In the genomic region with DNA sequence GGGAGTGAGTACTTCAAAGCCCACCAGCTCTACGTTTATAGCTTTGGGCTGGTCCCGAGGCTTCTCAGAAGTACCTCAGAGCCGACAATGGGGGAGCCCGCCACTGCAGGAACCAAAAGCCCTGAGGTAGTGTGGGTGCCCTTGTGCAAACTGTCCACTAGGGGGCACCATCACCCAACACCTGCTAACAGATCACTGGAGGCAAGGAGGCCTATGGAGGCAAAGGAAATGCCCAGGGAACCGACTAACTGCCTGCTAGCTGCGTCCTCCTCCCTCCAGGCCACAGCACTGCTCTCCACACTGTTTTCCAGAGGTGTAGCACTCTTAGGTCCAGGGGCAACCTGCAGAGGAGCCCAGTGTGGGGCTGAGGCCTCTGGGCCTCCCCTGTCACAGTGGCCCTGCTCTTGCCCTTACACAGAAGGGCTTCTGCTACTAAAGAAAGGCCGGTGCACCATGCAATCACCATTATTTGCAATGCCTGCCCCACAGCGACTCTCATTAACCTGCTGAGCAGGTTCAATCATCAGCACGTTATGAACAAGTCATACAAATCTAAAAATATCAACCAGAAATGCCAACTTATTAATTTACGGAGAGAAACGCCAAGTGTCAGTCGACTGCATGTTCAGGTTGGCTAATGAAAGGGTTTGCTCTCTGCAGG, we compare ENCODE assay signal across 8 cellular contexts.
DNase-seq lines count a peak whose midpoint lies in the region; ATAC-seq and TF ChIP-seq lines count a peak whose summit lies in the region.

No MANE protein-coding gene starts in this region.

- H3K27ac ChIP-seq in HUES48 (ENCODE audit: low read depth, low read length) (peak overlapping the region; percentile 53), OCI-LY3 (ENCODE audit: low read length) (no peak overlapping the region)

- H3K36me3 ChIP-seq in HUES48 (ENCODE audit: control insufficient read depth, insufficient read depth, low read length) = no peaks in the 10 kb centered on the region
- no peaks in the 10 kb centered on the region for H3K36me3 ChIP-seq in OCI-LY3 (replicated peaks; ENCODE audit: low read depth, low read length)

- H3K4me1 ChIP-seq in HUES48 (ENCODE audit: control insufficient read depth, insufficient read depth, low read length) (no peaks in the 10 kb centered on the region), OCI-LY3 (ENCODE audit: low read length) (0 out of 2 replicates have a peak, but pooled peaks cover 2% of the 10 kb centered on the region)

- no peaks in the 10 kb centered on the region for H3K36me3 Mint-ChIP-seq in natural killer cell treated with Interleukin-12 subunit alpha and Interleukin-12 subunit beta and Interleukin-15 and Interleukin-18, amount 100 ng/mL, for 72 hours

- DNase-seq in DMS114 treated with DMSO at 0.1 percent for 48 hours (lab: John Stamatoyannopoulos, UW; ENCODE audit: unreplicated experiment) = peak; percentile 1
- peak; percentile 49 for DNase-seq in activated T-cell treated with anti-CD3 and anti-CD28 coated beads for 1 hour (ENCODE audit: low read depth)
- DNase-seq in natural killer cell treated with Interleukin-12 subunit alpha and Interleukin-12 subunit beta and Interleukin-15 and Interleukin-18, amount 100 ng/mL, for 72 hours (ENCODE audit: low spot score) = no peak
- DNase-seq in stimulated activated naive CD8-positive, alpha-beta T cell treated with anti-CD3 and anti-CD28 coated beads, Interleukin-15, Interleukin-2, amounts not matched to agents 100 U/mL and 50 U/mL, for 24 hours = peak; percentile 74

- peak; percentile 88 for TF ChIP-seq CTCF in OCI-LY3 (IDR thresholded peaks at IDR 0.05; ENCODE audit: low read depth, low read length)

- no peak overlapping the region for H3K27ac Mint-ChIP-seq in natural killer cell treated with Interleukin-12 subunit alpha and Interleukin-12 subunit beta and Interleukin-15 and Interleukin-18, amount 100 ng/mL, for 72 hours

- H3K9ac ChIP-seq in HUES48 (ENCODE audit: low read depth, low read length) = no peak overlapping the region
- no peak overlapping the region for H3K9ac ChIP-seq in OCI-LY3 (ENCODE audit: low read length)

- no peaks in the 10 kb centered on the region for H3K27me3 Mint-ChIP-seq in natural killer cell treated with Interleukin-12 subunit alpha and Interleukin-12 subunit beta and Interleukin-15 and Interleukin-18, amount 100 ng/mL, for 72 hours

- H3K4me3 ChIP-seq in HUES48 (ENCODE audit: low read depth, low read length) (no peak overlapping the region), OCI-LY3 (ENCODE audit: low read length) (peak overlapping the region; percentile 39; the same call in 1 of the 2 replicates)

- peak overlapping the region; percentile 98 for H2AFZ ChIP-seq in OCI-LY3 (ENCODE audit: low read depth, low read length)

- peak overlapping the region; percentile 54 for H3K4me2 ChIP-seq in OCI-LY3 (ENCODE audit: low read length)

- H3K27me3 ChIP-seq in HUES48 (ENCODE audit: control insufficient read depth, insufficient read depth, low read length) = no peaks in the 10 kb centered on the region
- H3K27me3 ChIP-seq in OCI-LY3 (ENCODE audit: low read depth, low read length) = no peaks in the 10 kb centered on the region

- H3K9me3 ChIP-seq in HUES48 (ENCODE audit: control insufficient read depth, insufficient read depth, low read length) (no peaks in the 10 kb centered on the region), OCI-LY3 (ENCODE audit: insufficient read depth, low read length) (no peaks in the 10 kb centered on the region)

- H3K9me3 Mint-ChIP-seq in natural killer cell treated with Interleukin-12 subunit alpha and Interleukin-12 subunit beta and Interleukin-15 and Interleukin-18, amount 100 ng/mL, for 72 hours = no peaks in the 10 kb centered on the region

- H3K4me3 Mint-ChIP-seq in natural killer cell treated with Interleukin-12 subunit alpha and Interleukin-12 subunit beta and Interleukin-15 and Interleukin-18, amount 100 ng/mL, for 72 hours = no peak overlapping the region

- H3K4me1 Mint-ChIP-seq in natural killer cell treated with Interleukin-12 subunit alpha and Interleukin-12 subunit beta and Interleukin-15 and Interleukin-18, amount 100 ng/mL, for 72 hours (ENCODE audit: low read depth in 2 of 2) = peaks cover 5 to 6% of the 10 kb centered on the region in 2 donors

- no peaks in the 10 kb centered on the region for H3K79me2 ChIP-seq in OCI-LY3 (ENCODE audit: low read length)

- no peaks in the 10 kb centered on the region for H4K20me1 ChIP-seq in OCI-LY3 (ENCODE audit: insufficient read depth, low read length)

- ATAC-seq in GM21526 (IDR thresholded peaks at IDR 0.05; ENCODE audit: low FRiP score, unreplicated experiment) = peak; percentile 99
- peak; percentile 85 for ATAC-seq in esophagus mucosa
- peak; percentile 64 to 73 for ATAC-seq in natural killer cell treated with Interleukin-12 subunit alpha and Interleukin-12 subunit beta and Interleukin-15 and Interleukin-18, amount 100 ng/mL, for 72 hours
- peak; percentile 67 for ATAC-seq in stimulated activated naive CD8-positive, alpha-beta T cell treated with anti-CD3 and anti-CD28 coated beads, Interleukin-15, Interleukin-2, amounts not matched to agents 100 U/mL and 50 U/mL, for 24 hours
